ENCODE assay signal across 8 cellular contexts in genomic region chr2:151827564-151828142, GRCh38. TPM values are rescaled to one million over a fixed set of nuclear protein-coding genes. Genes with fewer than 3 reads are reported as not detected.
DNase-seq lines count a peak whose midpoint lies in the region; ATAC-seq and TF ChIP-seq lines count a peak whose summit lies in the region.

No MANE protein-coding gene starts in this region.

- H3K36me3 Mint-ChIP-seq in activated T-cell treated with anti-CD3 and anti-CD28 coated beads, Interleukin-2, amount 50 U/mL, for 24 hours (ENCODE audit: low read depth), result peaks cover 36% of the 10 kb centered on the region
- peaks cover 3% of the 10 kb centered on the region for H3K36me3 Mint-ChIP-seq in neural progenitor cell

- H3K4me1 ChIP-seq in neural progenitor cell, result peaks cover 35% of the 10 kb centered on the region

- H3K27ac Mint-ChIP-seq in activated T-cell treated with anti-CD3 and anti-CD28 coated beads, Interleukin-2, amount 50 U/mL, for 24 hours, result peak overlapping the region; percentile 94
- H3K27ac Mint-ChIP-seq in neural progenitor cell, result peak overlapping the region; percentile 94

- peaks cover 55% of the 10 kb centered on the region for H3K79me2 ChIP-seq in neural progenitor cell (ENCODE audit: low read depth)

- no peaks in the 10 kb centered on the region for H3K36me3 ChIP-seq in neural progenitor cell

- no peaks in the 10 kb centered on the region for H3K9me3 Mint-ChIP-seq in activated T-cell treated with anti-CD3 and anti-CD28 coated beads, Interleukin-2, amount 50 U/mL, for 24 hours
- no peaks in the 10 kb centered on the region for H3K9me3 Mint-ChIP-seq in neural progenitor cell

- no peaks in the 10 kb centered on the region for H3F3A ChIP-seq in neural progenitor cell (ENCODE audit: low read depth)

- H3K27ac ChIP-seq in neural progenitor cell, result no peak overlapping the region

- TF ChIP-seq CTCF in GM12864 (IDR thresholded peaks at IDR 0.05; ENCODE audit: low read depth, low read length, missing control alignments) (no peak), fibroblast of villous mesenchyme (IDR thresholded peaks at IDR 0.05; ENCODE audit: insufficient read depth, low read depth, low read length) (no peak), neural progenitor cell (IDR thresholded peaks at IDR 0.05) (no peak)

- H3K9me3 ChIP-seq in neural progenitor cell (ENCODE audit: low read depth), result no peaks in the 10 kb centered on the region

- peak overlapping the region; percentile 86 for H3K4me2 ChIP-seq in neural progenitor cell

- peaks cover 48% of the 10 kb centered on the region for H4K20me1 ChIP-seq in neural progenitor cell (ENCODE audit: low read depth)

- peak overlapping the region; percentile 14 for H2AFZ ChIP-seq in neural progenitor cell (replicated peaks)

- DNase-seq in GM12864 (ENCODE audit: low read depth) (no peak), KG1 (lab: John Stamatoyannopoulos, UW) (peak; percentile 48), fibroblast of villous mesenchyme (ENCODE audit: low read depth) (peak; percentile 16), neural progenitor cell (ENCODE audit: low spot score) (peak; percentile 43), amniotic stem cell (lab: John Stamatoyannopoulos, UW) (no peak)
- DNase-seq in activated T-cell treated with anti-CD3 and anti-CD28 coated beads, Interleukin-2, amount 50 U/mL, for 24 hours, result no peak

- no peaks in the 10 kb centered on the region for H3K27me3 Mint-ChIP-seq in activated T-cell treated with anti-CD3 and anti-CD28 coated beads, Interleukin-2, amount 50 U/mL, for 24 hours
- peaks cover 2% of the 10 kb centered on the region for H3K27me3 Mint-ChIP-seq in neural progenitor cell (ENCODE audit: insufficient read depth, low read depth)

- H3K4me3 Mint-ChIP-seq in activated T-cell treated with anti-CD3 and anti-CD28 coated beads, Interleukin-2, amount 50 U/mL, for 24 hours, result peak overlapping the region; percentile 97
- peak overlapping the region; percentile 99 for H3K4me3 Mint-ChIP-seq in neural progenitor cell

- H3K9ac ChIP-seq in neural progenitor cell, result peak overlapping the region; percentile 68

- peaks cover 49% of the 10 kb centered on the region for H3K4me1 Mint-ChIP-seq in activated T-cell treated with anti-CD3 and anti-CD28 coated beads, Interleukin-2, amount 50 U/mL, for 24 hours (ENCODE audit: low read depth)
- peaks cover 30% of the 10 kb centered on the region for H3K4me1 Mint-ChIP-seq in neural progenitor cell

- no peaks in the 10 kb centered on the region for H3K27me3 ChIP-seq in neural progenitor cell

- peak; percentile 23 for ATAC-seq in GM21619 (IDR thresholded peaks at IDR 0.05; ENCODE audit: unreplicated experiment)
- no peak for ATAC-seq in HG03457 (IDR thresholded peaks at IDR 0.05; ENCODE audit: unreplicated experiment)

- H3K4me3 ChIP-seq in GM12864 (ENCODE audit: low read depth, low read length) (peak overlapping the region; percentile 91), fibroblast of villous mesenchyme (ENCODE audit: low read depth, low read length) (peak overlapping the region; percentile 76), neural progenitor cell (peak overlapping the region; percentile 81)

RNA-seq across cellular contexts. Expression of gene ARL5A, which starts 0.6 kb away (rescaled TPM):
- 43.5 and 59.6 TPM in 2 replicates for total RNA-seq in fibroblast of villous mesenchyme
- total RNA-seq in neural progenitor cell (ENCODE audit: low replicate concordance), result 74.4 and 129 TPM in 2 replicates

Comparison
In these comparisons a context has a peak if more than half of its experiments do, and no peak if none do; other contexts are left out.
1. DNase-seq: peak in KG1 (single experiment), fibroblast of villous mesenchyme (single experiment) and neural progenitor cell (single experiment); none in GM12864 (single experiment), activated T-cell treated with anti-CD3 and anti-CD28 coated beads, Interleukin-2, amount 50 U/mL, for 24 hours (single experiment) and amniotic stem cell (single experiment).
2. Peak in every context shown above with its lines, with median percentiles within 50 percentile points of each other: H3K4me3 ChIP-seq.